19 cellular contexts compared by ENCODE assay signal in genomic region chr9:92206490-92206889, GRCh38.
A peak's percentile ranks its signal among the peaks of the same experiment; 100 is the strongest.
DNase-seq lines count a peak whose midpoint lies in the region; ATAC-seq, FAIRE-seq and TF ChIP-seq lines count a peak whose summit lies in the region.
"Had no signal": no experiment of that assay in that cellular context is flagged by ENCODE, and none has a peak within 500 bp of the region (broad histone marks: within the 10 kb centered on the region; RNA-seq: fewer than 3 reads in every experiment).

No MANE protein-coding gene starts in this region.

- no peak for FAIRE-seq in H54 (lab: Jason Lieb, UNC)

- dilution Hi-C loops in IMR-90 (cut with HindIII; ENCODE audit: low sequenced_read_pairs, unreplicated experiment): no loop called here

- no peak overlapping the region for H2AFZ ChIP-seq in IMR-90 (replicated peaks; ENCODE audit: low read length, poor library complexity)

- no peaks in the 10 kb centered on the region for H4K20me1 ChIP-seq in IMR-90 (ENCODE audit: insufficient read depth, low read length)

- H2AK5ac ChIP-seq in IMR-90 (ENCODE audit: low read depth, low read length): peak overlapping the region; percentile 86; the same call in 1 of the 2 replicates

- H3K4me1 ChIP-seq in IMR-90 (ENCODE audit: control insufficient read depth, insufficient read depth, low read length): peaks cover 13% of the 10 kb centered on the region
- no peaks in the 10 kb centered on the region for H3K4me1 ChIP-seq in BE2C
- H3K4me1 ChIP-seq: ascending aorta had no signal

- TF ChIP-seq RAD21 in IMR-90 (IDR thresholded peaks at IDR 0.05; ENCODE audit: low read length): no peak

- no peak overlapping the region for H3K4ac ChIP-seq in IMR-90 (ENCODE audit: low read depth, low read length)

- H3K27me3 ChIP-seq in IMR-90 (ENCODE audit: control insufficient read depth, insufficient read depth, low read length) (no peaks in the 10 kb centered on the region), BE2C (no peaks in the 10 kb centered on the region)
- H3K27me3 ChIP-seq: ascending aorta had no signal

- TF ChIP-seq POLR2A in IMR-90 (IDR thresholded peaks at IDR 0.05; ENCODE audit: low read depth, low read length): 0 out of 2 replicates have a peak, but pooled peaks have one; percentile 22
- TF ChIP-seq POLR2A in H54 (IDR thresholded peaks at IDR 0.05; ENCODE audit: low read depth, low read length): no peak

- H3K9me3 ChIP-seq in IMR-90 (ENCODE audit: control insufficient read depth, insufficient read depth, low read length): peaks cover 4% of the 10 kb centered on the region; the same call in 1 of the 2 replicates
- H3K9me3 ChIP-seq in BE2C: no peaks in the 10 kb centered on the region
- H3K9me3 ChIP-seq: ascending aorta had no signal

- peaks cover 3% of the 10 kb centered on the region for H3K9me1 ChIP-seq in IMR-90 (ENCODE audit: insufficient read depth, low read length)

- no peak overlapping the region; the same call in 1 of the 2 replicates for H3K56ac ChIP-seq in IMR-90 (ENCODE audit: extremely low read depth, insufficient read depth, low read length)

- peaks cover 42% of the 10 kb centered on the region for H3K36me3 Mint-ChIP-seq in activated T-helper 17 cell treated with anti-CD3 and anti-CD28 coated beads, Interleukin-2, amount 50 U/mL, for 72 hours (ENCODE audit: low read depth)

- TF ChIP-seq CTCF in IMR-90 (conservative IDR thresholded peaks at IDR 0.05; ENCODE audit: low read depth, low read length) (no peak), BE2C (IDR thresholded peaks at IDR 0.05; ENCODE audit: low read depth, low read length) (no peak)

- H3K4me3 Mint-ChIP-seq in activated T-helper 17 cell treated with anti-CD3 and anti-CD28 coated beads, Interleukin-2, amount 50 U/mL, for 72 hours: no peak overlapping the region
- H3K4me3 Mint-ChIP-seq: CD8-positive, alpha-beta memory T cell; immature natural killer cell had no signal

- peak; percentile 9 for DNase-seq in DMS53 (lab: John Stamatoyannopoulos, UW)
- DNase-seq in DMS53 treated with DMSO at 0.1 percent for 48 hours (lab: John Stamatoyannopoulos, UW; ENCODE audit: unreplicated experiment): no peak
- DNase-seq in IMR-90: peak; percentile 59
- peak; percentile 5 to 69 for DNase-seq in lung microvascular endothelial cell (ENCODE audit: low read depth in 2 of 2)
- DNase-seq in T1000 (lab: John Stamatoyannopoulos, UW): no peak
- DNase-seq in BE2C: no peak
- DNase-seq in H54 (ENCODE audit: insufficient read length, low spot score): no peak
- DNase-seq: 8988T; activated CD4-positive, alpha-beta T cell treated with anti-CD3 and anti-CD28 coated beads for 1 hour; activated T-cell treated with anti-CD3 and anti-CD28 coated beads for 4 hours; CD8-positive, alpha-beta memory T cell; GF-D8; immature natural killer cell; NCI-H1930; nucleus accumbens had no signal

- CTCF ChIA-PET in IMR-90 (lab: Yijun Ruan, JAX): interaction anchor here (1.6 kb wide), 1 partner anchor 36 kb away, joined by 3 read pairs; no protein-coding TSS in a partner anchor

- H3K36me3 ChIP-seq in IMR-90 (ENCODE audit: control insufficient read depth, insufficient read depth, low read length): peaks cover 22% of the 10 kb centered on the region
- peaks cover 42% of the 10 kb centered on the region for H3K36me3 ChIP-seq in BE2C

- peak overlapping the region; percentile 65 for H2BK120ac ChIP-seq in IMR-90 (ENCODE audit: low read depth, low read length)

- no peak overlapping the region for H3K4me2 ChIP-seq in IMR-90 (ENCODE audit: low read depth, low read length)
- H3K4me2 ChIP-seq: KMS-11 had no signal

- no peaks in the 10 kb centered on the region for H3K27me3 Mint-ChIP-seq in activated T-helper 17 cell treated with anti-CD3 and anti-CD28 coated beads, Interleukin-2, amount 50 U/mL, for 72 hours
- H3K27me3 Mint-ChIP-seq: CD8-positive, alpha-beta memory T cell had no signal

- no peak overlapping the region for H3K27ac Mint-ChIP-seq in activated T-helper 17 cell treated with anti-CD3 and anti-CD28 coated beads, Interleukin-2, amount 50 U/mL, for 72 hours

- peak overlapping the region; percentile 42; the same call in 1 of the 2 replicates for H3K18ac ChIP-seq in IMR-90 (ENCODE audit: low read depth, low read length)

- H3K4me3 ChIP-seq in IMR-90 (ENCODE audit: insufficient read depth, low read depth, low read length): no peak overlapping the region
- no peak overlapping the region for H3K4me3 ChIP-seq in BE2C (ENCODE audit: low read depth, low read length)
- H3K4me3 ChIP-seq: ascending aorta, skin epidermis had no signal

- no peaks in the 10 kb centered on the region for H3K4me1 Mint-ChIP-seq in activated T-helper 17 cell treated with anti-CD3 and anti-CD28 coated beads, Interleukin-2, amount 50 U/mL, for 72 hours
- H3K4me1 Mint-ChIP-seq: CD8-positive, alpha-beta memory T cell; immature natural killer cell had no signal

- peak overlapping the region; percentile 43; the same call in 1 of the 2 replicates for H3K14ac ChIP-seq in IMR-90 (replicated peaks; ENCODE audit: low read depth, low read length)

- H3K27ac ChIP-seq in IMR-90 (ENCODE audit: insufficient read depth, low read length): no peak overlapping the region
- H3K27ac ChIP-seq: ascending aorta, KMS-11, skin epidermis had no signal

- H4K91ac ChIP-seq in IMR-90 (ENCODE audit: insufficient read depth, low read depth, low read length): no peak overlapping the region

- peak overlapping the region; percentile 57 for H2BK20ac ChIP-seq in IMR-90 (ENCODE audit: low read depth, low read length)

- H2AK9ac ChIP-seq in IMR-90 (replicated peaks; ENCODE audit: low read depth, low read length, poor library complexity): no peak overlapping the region

- H3K23ac ChIP-seq in IMR-90 (ENCODE audit: low read depth, low read length): 0 out of 2 replicates have a peak overlapping the region, but pooled peaks have one; percentile 12

- H4K5ac ChIP-seq in IMR-90 (ENCODE audit: low read depth, low read length): peak overlapping the region; percentile 75

- ATAC-seq in IMR-90 (ENCODE audit: low read depth): peak; percentile 55
- peak; percentile 31 for ATAC-seq in activated T-helper 17 cell treated with anti-CD3 and anti-CD28 coated beads, Interleukin-2, amount 50 U/mL, for 72 hours (replicated peaks)

- no peak overlapping the region for H3K9ac ChIP-seq in IMR-90 (ENCODE audit: low read depth, low read length)
- H3K9ac ChIP-seq: KMS-11 had no signal

- BruUV-seq in IMR-90 (replicated peaks; lab: Mats Ljungman, UMichigan): no TSS peak

- POLR2A ChIA-PET in IMR-90 (lab: Charles Lee; ENCODE audit: unreplicated experiment): no interaction called here

- H3K79me1 ChIP-seq in IMR-90 (ENCODE audit: low read depth in 1 of 2, low read length in 2 of 2): peaks cover 0 to 7% of the 10 kb centered on the region in 2 experiments; a peak in 2 of 4 replicates

- in situ Hi-C loops in IMR-90 (cut with MboI; ENCODE audit: low sequenced_read_pairs): no loop called here

- intact Hi-C loops in IMR-90 (cut with micrococcal nuclease): no loop called here

- WGBS in IMR-90 (ENCODE audit: extremely low coverage in 2 of 2, insufficient read length in 1 of 2), 2 experiments: no CpG with 5 or more reads among the region's 1 CpG

- peak overlapping the region in 1 of 2 experiments; percentile 28; a peak in 2 of 4 replicates for H4K8ac ChIP-seq in IMR-90 (ENCODE audit: low read depth in 2 of 2, low read length in 2 of 2)

- peak overlapping the region; percentile 25 for H2BK5ac ChIP-seq in IMR-90 (ENCODE audit: low read depth, low read length, poor library complexity, severe bottlenecking)

- H2BK15ac ChIP-seq in IMR-90 (ENCODE audit: low read depth, low read length): peak overlapping the region; percentile 18; the same call in 1 of the 3 replicates

- H3K9me3 Mint-ChIP-seq in activated T-helper 17 cell treated with anti-CD3 and anti-CD28 coated beads, Interleukin-2, amount 50 U/mL, for 72 hours: no peaks in the 10 kb centered on the region
- H3K9me3 Mint-ChIP-seq: immature natural killer cell had no signal

TF ChIP-seq in IMR-90, 13 proteins besides CTCF, POLR2A, EP300 and RAD21:
- TF ChIP-seq NFE2L2 (IDR thresholded peaks at IDR 0.05; ENCODE audit: low read depth, low read length): no peak
- TF ChIP-seq BHLHE40 (IDR thresholded peaks at IDR 0.05; ENCODE audit: low read depth, low read length): 0 out of 2 replicates have a peak, but pooled peaks have one; percentile 12

Comparison
In these comparisons a context has a peak if more than half of its experiments do, and no peak if none do; other contexts are left out.
1. DNase-seq: peak in DMS53 (single experiment), IMR-90 (single experiment) and lung microvascular endothelial cell (2 of 2); none in DMS53 treated with DMSO at 0.1 percent for 48 hours (single experiment), T1000 (single experiment), BE2C (single experiment) and H54 (single experiment).